28 cellular contexts compared by ENCODE assay signal in the genomic region with DNA sequence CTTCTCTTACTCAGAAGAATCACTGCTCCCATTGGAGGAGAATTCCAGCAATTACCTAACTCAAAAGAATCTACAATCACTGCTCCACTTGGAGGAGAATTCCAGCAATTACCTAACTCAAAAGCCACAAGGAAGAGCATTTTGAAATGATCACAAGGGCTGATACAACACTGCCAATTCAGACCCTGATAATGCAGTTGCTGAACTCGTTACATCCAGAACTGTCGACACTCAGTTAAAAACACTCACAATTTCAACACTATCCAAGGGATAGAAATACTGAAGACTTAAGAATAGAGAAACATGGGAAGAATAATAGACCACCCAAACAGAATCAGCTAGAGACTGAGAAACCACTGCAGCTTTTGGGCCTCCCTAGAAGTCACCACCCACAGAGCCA.
"Had no signal": no experiment of that assay in that cellular context is flagged by ENCODE, and none has a peak within 500 bp of the region (broad histone marks: within the 10 kb centered on the region; RNA-seq: fewer than 3 reads in every experiment).

No MANE protein-coding gene starts in this region.

- H3K36me3 Mint-ChIP-seq: mesothelial cell of epicardium had no signal

- H3K4me1 Mint-ChIP-seq: naive thymus-derived CD4-positive, alpha-beta T cell; stimulated activated naive CD8-positive, alpha-beta T cell treated with anti-CD3 and anti-CD28 coated beads, Interleukin-15, amount 100 ng/mL, for 72 hours had no signal

- H3K9me3 ChIP-seq: heart right ventricle, left lung, mucosa of descending colon, neutrophil, pancreas, prostate gland, right atrium auricular region, sigmoid colon, tibial artery, upper lobe of left lung had no signal

- H3K36me3 ChIP-seq: heart right ventricle, left lung, neutrophil, pancreas, prostate gland, right atrium auricular region, sigmoid colon, tibial artery, upper lobe of left lung had no signal

- H3K4me3 ChIP-seq: dorsolateral prefrontal cortex, heart right ventricle, left lung, mucosa of descending colon, pancreas, prostate gland, right atrium auricular region, sigmoid colon, tibial artery, upper lobe of left lung had no signal

- H3K27ac ChIP-seq: dorsolateral prefrontal cortex, epithelial cell of prostate, foreskin keratinocyte, heart right ventricle, left lung, neutrophil, pancreas, right atrium auricular region, tibial artery, upper lobe of left lung had no signal

- DNase-seq: central memory CD4-positive, alpha-beta T cell; dorsolateral prefrontal cortex; effector CD4-positive, alpha-beta T cell; foreskin keratinocyte; glutamatergic neuron; heart right ventricle; hippocampal formation; left cardiac atrium; left lung; mesenchymal stem cell; mucosa of descending colon; naive thymus-derived CD4-positive, alpha-beta T cell; pancreas; sigmoid colon; stimulated activated CD4-positive, alpha-beta T cell treated with anti-CD3 and anti-CD28 coated beads, Interleukin-1b, Interleukin-23, amount 100 ng/mL, for 48 hours; stimulated activated CD4-positive, alpha-beta T cell treated with anti-CD3 and anti-CD28 coated beads, Interleukin-4, amount 100 ng/mL, for 1 hour; stimulated activated CD8-positive, alpha-beta memory T cell treated with anti-CD3 and anti-CD28 coated beads, Interleukin-4, amount 100 ng/mL, for 48 hours; stimulated activated naive CD4-positive, alpha-beta T cell; stimulated activated naive CD8-positive, alpha-beta T cell treated with anti-CD3 and anti-CD28 coated beads, Interleukin-15, amount 100 ng/mL, for 72 hours; tibial artery; upper lobe of left lung had no signal

- H3K4me3 Mint-ChIP-seq: mesothelial cell of epicardium; naive thymus-derived CD4-positive, alpha-beta T cell; neural crest cell; stimulated activated naive CD8-positive, alpha-beta T cell treated with anti-CD3 and anti-CD28 coated beads, Interleukin-15, amount 100 ng/mL, for 72 hours had no signal

- H3K27me3 ChIP-seq: foreskin keratinocyte, heart right ventricle, left lung, neutrophil, pancreas, right atrium auricular region, sigmoid colon, tibial artery, upper lobe of left lung had no signal

- ATAC-seq: esophagus mucosa; foreskin keratinocyte; heart right ventricle; left cardiac atrium; left lung; mucosa of descending colon; naive thymus-derived CD4-positive, alpha-beta T cell; stimulated activated naive CD8-positive, alpha-beta T cell treated with anti-CD3 and anti-CD28 coated beads, Interleukin-15, amount 100 ng/mL, for 72 hours had no signal

- H3K4me1 ChIP-seq: left lung, prostate gland, upper lobe of left lung had no signal

- H3K27ac Mint-ChIP-seq: mesothelial cell of epicardium; naive thymus-derived CD4-positive, alpha-beta T cell had no signal
